12 cellular contexts compared by ENCODE assay signal in the genomic region with DNA sequence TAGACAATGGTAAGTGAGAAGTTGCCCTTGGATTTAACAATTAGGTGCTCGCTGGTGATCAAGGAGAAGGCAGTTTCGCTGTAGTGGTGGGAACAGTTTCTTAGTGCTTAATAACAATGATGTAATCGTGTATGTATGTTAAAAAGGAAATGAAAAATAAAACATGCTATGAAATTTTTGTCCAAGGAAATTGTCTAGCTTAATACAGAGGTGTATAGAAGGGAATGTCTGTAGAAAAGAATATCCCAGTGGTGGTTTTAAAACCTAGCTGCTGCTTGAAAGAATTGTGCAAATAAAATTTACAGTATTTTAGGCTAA. TPM values are rescaled to one million over a fixed set of nuclear protein-coding genes. Genes with fewer than 3 reads are reported as not detected.
DNase-seq lines count a peak whose midpoint lies in the region; ATAC-seq, FAIRE-seq and TF ChIP-seq lines count a peak whose summit lies in the region.
"Had no signal": no experiment of that assay in that cellular context is flagged by ENCODE, and none has a peak within 500 bp of the region (broad histone marks: within the 10 kb centered on the region; RNA-seq: fewer than 3 reads in every experiment).

No MANE protein-coding gene starts in this region.

- peaks cover 51% of the 10 kb centered on the region for H3F3A ChIP-seq in DOHH2 (ENCODE audit: control insufficient read depth, insufficient read depth)

- no peak overlapping the region for H3K4ac ChIP-seq in trophoblast cell (ENCODE audit: low read depth, low read length)

- peaks cover 19% of the 10 kb centered on the region for H3K4me1 Mint-ChIP-seq in nephron

- no peak overlapping the region for H3K4me3 Mint-ChIP-seq in nephron

- WGBS in A549 (ENCODE audit: missing lambda C conversion rate): 86% methylated on average over 3 of the region's 3 CpGs
- 100% methylated on average over 1 of the region's 3 CpGs for WGBS in trophoblast cell (ENCODE audit: extremely low coverage, insufficient coverage, insufficient read length)

- no peak for TF ChIP-seq RAD21 in A549 (conservative IDR thresholded peaks at IDR 0.05 in 1 of 2, IDR thresholded peaks at IDR 0.05 in 1 of 2)

- H4K12ac ChIP-seq in trophoblast cell (ENCODE audit: low read depth, low read length): no peak overlapping the region

- FAIRE-seq in A549 (lab: Jason Lieb, UNC): no peak
- FAIRE-seq: endometrium had no signal

- H3K4me3 ChIP-seq in A549 (no peak overlapping the region), DOHH2 (ENCODE audit: low read length) (peak overlapping the region; percentile 26), ascending aorta (peak overlapping the region in 1 of 2 donors; percentile 26), trophoblast cell (ENCODE audit: low read depth, low read length) (no peak overlapping the region)
- H3K4me3 ChIP-seq: SK-N-MC had no signal

- H3K36me3 Mint-ChIP-seq in nephron (ENCODE audit: low read depth): peaks cover 25% of the 10 kb centered on the region

- H3K27me3 Mint-ChIP-seq in nephron (ENCODE audit: low read depth): no peaks in the 10 kb centered on the region

- DNase-seq in A549 (ENCODE audit: low read depth in 1 of 2, low spot score in 1 of 2) (no peak), ascending aorta (ENCODE audit: low spot score in 2 of 2) (no peak), occipital lobe (lab: John Stamatoyannopoulos, UW) (no peak), trophoblast cell (no peak), NCI-H345 treated with DMSO at 0.1 percent for 48 hours (lab: John Stamatoyannopoulos, UW; ENCODE audit: unreplicated experiment) (no peak)
- DNase-seq: activated CD4-positive, alpha-beta T cell treated with anti-CD3 and anti-CD28 coated beads, Interleukin-2, amount 50 U/mL, for 1 hour; NCI-H524 treated with DMSO at 0.1 percent for 48 hours had no signal

- H2BK120ac ChIP-seq in trophoblast cell (ENCODE audit: insufficient read depth, low read length, poor library complexity): no peak overlapping the region

- H4K8ac ChIP-seq in trophoblast cell (ENCODE audit: low read depth, low read length): no peak overlapping the region

- TF ChIP-seq CTCF in A549 (IDR thresholded peaks at IDR 0.05) (no peak), DOHH2 (IDR thresholded peaks at IDR 0.05; ENCODE audit: low read depth, low read length, poor library complexity, severe bottlenecking) (no peak), ascending aorta (IDR thresholded peaks at IDR 0.05) (no peak), nephron (IDR thresholded peaks at IDR 0.05; ENCODE audit: unreplicated experiment in 3 of 3) (no peak)

- H3K79me1 ChIP-seq in trophoblast cell (ENCODE audit: low read length): no peaks in the 10 kb centered on the region

- intact Hi-C loops in ascending aorta (cut with DNase I): loop anchor here (2.0 kb wide), 1 partner anchor 54 kb away; no protein-coding TSS in a partner anchor

- no peak overlapping the region for H2AFZ ChIP-seq in trophoblast cell (ENCODE audit: insufficient read depth, low read length, poor library complexity)

- H4K91ac ChIP-seq in trophoblast cell (ENCODE audit: low read depth, low read length): no peak overlapping the region

- peaks cover 23% of the 10 kb centered on the region for H3K4me1 ChIP-seq in A549
- peaks cover 97% of the 10 kb centered on the region for H3K4me1 ChIP-seq in DOHH2 (ENCODE audit: control insufficient read depth, low read length)
- H3K4me1 ChIP-seq in ascending aorta: peaks cover 3 to 57% of the 10 kb centered on the region in 2 donors
- no peaks in the 10 kb centered on the region for H3K4me1 ChIP-seq in trophoblast cell (ENCODE audit: control insufficient read depth in 1 of 2, insufficient read depth in 2 of 2, low read length in 2 of 2)

- POLR2A ChIA-PET in A549 (lab: Yijun Ruan, JAX): interaction anchor here (1.2 kb wide), 1 partner anchor 587 kb away, joined by 3 read pairs; a partner anchor contains a TSS

- H3K14ac ChIP-seq in trophoblast cell (ENCODE audit: low read length): no peak overlapping the region

- no peak overlapping the region for H3K9ac ChIP-seq in trophoblast cell (ENCODE audit: low read length)

- H2AK5ac ChIP-seq in trophoblast cell (ENCODE audit: low read length): no peak overlapping the region

- H3K9me3 ChIP-seq in A549: 0 out of 3 replicates have a peak, but pooled peaks cover 6% of the 10 kb centered on the region
- peaks cover 6% of the 10 kb centered on the region; the same call in 1 of the 2 replicates for H3K9me3 ChIP-seq in DOHH2 (ENCODE audit: control insufficient read depth, insufficient read depth, low read length)
- H3K9me3 ChIP-seq in ascending aorta: no peaks in the 10 kb centered on the region
- H3K9me3 ChIP-seq in trophoblast cell (ENCODE audit: insufficient read depth, low read depth, low read length): peaks cover 2% of the 10 kb centered on the region

- no peak overlapping the region for H3K18ac ChIP-seq in trophoblast cell (ENCODE audit: low read length)

- no peaks in the 10 kb centered on the region for H3K9me3 Mint-ChIP-seq in nephron

- H3K27ac ChIP-seq in A549: peak overlapping the region; percentile 60 to 70
- H3K27ac ChIP-seq in DOHH2 (ENCODE audit: low read depth, low read length): peak overlapping the region; percentile 66
- H3K27ac ChIP-seq in ascending aorta: peak overlapping the region; percentile 56 to 76
- no peak overlapping the region for H3K27ac ChIP-seq in trophoblast cell (ENCODE audit: low read depth, low read length)
- H3K27ac ChIP-seq: SK-N-MC had no signal

- H3K23ac ChIP-seq in trophoblast cell (ENCODE audit: low read length): no peak overlapping the region

- no peak for TF ChIP-seq POLR2A in A549 (IDR thresholded peaks at IDR 0.05; ENCODE audit: low read length)

- H4K20me1 ChIP-seq in DOHH2 (ENCODE audit: control insufficient read depth, insufficient read depth, low read depth, low read length): peaks cover 6% of the 10 kb centered on the region; the same call in 1 of the 2 replicates

- peak overlapping the region; percentile 24 to 60 (median 44) for H3K27ac Mint-ChIP-seq in nephron

- H2BK5ac ChIP-seq in trophoblast cell (ENCODE audit: low read depth, low read length, poor library complexity): no peak overlapping the region

- ATAC-seq in A549 (no peak; a peak in 2 of 6 replicates), GM21786 (IDR thresholded peaks at IDR 0.05; ENCODE audit: unreplicated experiment) (no peak)

- TF ChIP-seq EP300 in A549 (IDR thresholded peaks at IDR 0.05): no peak

- H3K4me2 ChIP-seq in A549 (peak overlapping the region; percentile 32), DOHH2 (ENCODE audit: low read length) (peak overlapping the region; percentile 55), trophoblast cell (ENCODE audit: low read length) (no peak overlapping the region)

- CTCF ChIA-PET in A549 (lab: Yijun Ruan, JAX): interaction anchor here (0.7 to 2.7 kb wide), 7 partner anchors 13 to 41 kb away, joined by 3 to 12 read pairs (median 3); no protein-coding TSS in a partner anchor

- H3K79me2 ChIP-seq in DOHH2 (ENCODE audit: control insufficient read depth, low read length) (peaks cover 100% of the 10 kb centered on the region), trophoblast cell (ENCODE audit: control insufficient read depth, insufficient read depth, low read length, poor library complexity) (peaks cover 1% of the 10 kb centered on the region)

- H2BK12ac ChIP-seq in trophoblast cell (ENCODE audit: low read length): no peak overlapping the region

- no peaks in the 10 kb centered on the region for H3K9me2 ChIP-seq in DOHH2 (replicated peaks; ENCODE audit: control insufficient read depth, low read length)

- H3K36me3 ChIP-seq in DOHH2 (ENCODE audit: control insufficient read depth, low read length) (peaks cover 83% of the 10 kb centered on the region), ascending aorta (peaks cover 0 to 10% of the 10 kb centered on the region in 2 donors), trophoblast cell (ENCODE audit: control insufficient read depth in 1 of 2, insufficient read depth in 2 of 2, low read length in 2 of 2) (peaks cover 3 to 17% of the 10 kb centered on the region in 2 experiments)

- H3K27me3 ChIP-seq in DOHH2 (ENCODE audit: control insufficient read depth, low read length) (no peaks in the 10 kb centered on the region), ascending aorta (no peaks in the 10 kb centered on the region), trophoblast cell (ENCODE audit: insufficient read depth, low read length) (no peaks in the 10 kb centered on the region)

TF ChIP-seq in A549, 52 proteins besides CTCF, POLR2A, EP300 and RAD21:
- TF ChIP-seq CBX2 (IDR thresholded peaks at IDR 0.05; ENCODE audit: borderline replicate concordance, low read depth) (no peak), HOXB13 (CRISPR knock-in tag; IDR thresholded peaks at IDR 0.05; ENCODE audit: low read depth) (no peak), GATA3 (IDR thresholded peaks at IDR 0.05; ENCODE audit: borderline replicate concordance) (no peak), FOSL2 (IDR thresholded peaks at IDR 0.05) (no peak), FOSL2 (CRISPR knock-in tag; IDR thresholded peaks at IDR 0.05) (no peak), ZSCAN20 (CRISPR knock-in tag; IDR thresholded peaks at IDR 0.05) (no peak), PHF8 (IDR thresholded peaks at IDR 0.05; ENCODE audit: borderline replicate concordance, low read depth) (no peak)
TF ChIP-seq in A549: peak in this region for 0.

RNA-seq across cellular contexts. Expression of a gene that starts 53.1 kb away (rescaled TPM):
- polyA plus RNA-seq in A549 (2011; rRNA removed) (21.8 and 24.5 TPM in 2 replicates), A549 (2017; fragmentation: RNase III; extraction: RNeasy Plus Mini Kit Qiagen cat#74134 plus additional on column Dnase treatment) (23.6 to 25.5 TPM (median 25.2 TPM) in 3 replicates)
- 10.1 and 10.5 TPM in 2 replicates for polyA plus RNA-seq in A549 (2012; cell fraction: cytosol; rRNA removed)
- 4.0 and 7.3 TPM in 2 replicates for polyA plus RNA-seq in A549 (2012; cell fraction: nucleus; rRNA removed)
- polyA minus RNA-seq in A549 (2011; rRNA and poly(A)+ RNA removed): 9.5 and 11.4 TPM in 2 replicates
- total RNA-seq in ascending aorta (40.1 TPM), occipital lobe (13.7 TPM)
- 70.7 and 73.1 TPM in 2 replicates for polyA plus RNA-seq in trophoblast cell (2013)
